ENCODE assay signal across 18 cellular contexts in the genomic region with DNA sequence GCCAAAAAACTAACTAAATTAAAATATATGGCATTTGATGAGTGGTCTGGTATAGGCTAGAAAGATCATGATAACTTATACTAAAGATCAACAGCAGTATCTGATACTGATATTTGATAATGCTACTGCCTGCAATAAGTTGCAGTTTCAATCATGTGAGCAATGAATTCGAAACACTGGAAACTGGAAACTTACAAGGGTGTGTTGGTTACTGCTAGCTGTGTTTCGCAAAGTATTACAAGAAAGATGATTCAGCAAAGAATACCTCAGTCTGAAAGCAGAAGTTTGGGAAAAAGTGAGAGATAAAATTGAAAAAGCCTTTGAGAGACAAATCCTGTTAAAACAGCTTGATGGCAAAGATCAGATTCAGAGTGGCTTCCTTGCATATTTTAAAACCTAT.
"Had no signal": no experiment of that assay in that cellular context is flagged by ENCODE, and none has a peak within 500 bp of the region (broad histone marks: within the 10 kb centered on the region; RNA-seq: fewer than 3 reads in every experiment).

No MANE protein-coding gene starts in this region.

- FAIRE-seq: frontal cortex had no signal

- H3K36me3 ChIP-seq: brain microvascular endothelial cell, heart left ventricle, transverse colon had no signal

- H3K4me3 ChIP-seq: heart left ventricle, skin epidermis, transverse colon had no signal

- H3K9me3 ChIP-seq: heart left ventricle, transverse colon had no signal

- DNase-seq: activated CD4-positive, alpha-beta T cell treated with anti-CD3 and anti-CD28 coated beads for 48 hours; activated CD8-positive, alpha-beta T cell treated with anti-CD3 and anti-CD28 coated beads for 36 hours; activated gamma-delta T cell; activated naive CD8-positive, alpha-beta T cell treated with anti-CD3 and anti-CD28 coated beads, Interleukin-2, amount 10 ng/mL, durations not matched to agents 7 days and 5 days; activated T-cell treated with anti-CD3 and anti-CD28 coated beads, Interleukin-2, amount 50 U/mL, for 4 hours; anterior cingulate cortex; brain microvascular endothelial cell; effector memory CD8-positive, alpha-beta T cell; heart left ventricle; right cardiac atrium; stimulated activated CD4-positive, alpha-beta T cell treated with anti-CD3 and anti-CD28 coated beads, Interleukin-15, amount 100 ng/mL, for 24 hours; stimulated activated CD4-positive, alpha-beta T cell treated with anti-CD3 and anti-CD28 coated beads, Interleukin-4, amount 100 ng/mL, for 24 hours; stimulated activated naive CD4-positive, alpha-beta T cell; T1000; transverse colon had no signal

- H3K4me1 ChIP-seq: transverse colon had no signal

- ATAC-seq: activated CD8-positive, alpha-beta T cell treated with anti-CD3 and anti-CD28 coated beads for 36 hours; activated T-cell treated with anti-CD3 and anti-CD28 coated beads, Interleukin-2, amount 50 U/mL, for 4 hours; effector memory CD8-positive, alpha-beta T cell; heart left ventricle; right cardiac atrium had no signal

- H3K27me3 ChIP-seq: brain microvascular endothelial cell, heart left ventricle, transverse colon had no signal

- H3K27ac ChIP-seq: brain microvascular endothelial cell, epithelial cell of prostate, skin epidermis, transverse colon had no signal
